Comparison of ENCODE assay signal across 10 cellular contexts in genomic region chr9:75083188-75083976, GRCh38. TPM values are rescaled to one million over a fixed set of nuclear protein-coding genes. Genes with fewer than 3 reads are reported as not detected.
DNase-seq lines count a peak whose midpoint lies in the region; ATAC-seq lines count a peak whose summit lies in the region.
"Had no signal": no experiment of that assay in that cellular context is flagged by ENCODE, and none has a peak within 500 bp of the region (broad histone marks: within the 10 kb centered on the region; RNA-seq: fewer than 3 reads in every experiment).

No MANE protein-coding gene starts in this region.

- peak overlapping the region in 3 of 10 donors; percentile 20 to 69 (median 42) for H3K4me3 Mint-ChIP-seq in naive thymus-derived CD8-positive, alpha-beta T cell

- peaks cover 0 to 40% (median 9%) of the 10 kb centered on the region in 3 donors for H3K36me3 Mint-ChIP-seq in naive thymus-derived CD8-positive, alpha-beta T cell

- H3K27me3 Mint-ChIP-seq in naive thymus-derived CD8-positive, alpha-beta T cell, result no peaks in the 10 kb centered on the region

- POLR2A ChIA-PET in naive thymus-derived CD8-positive, alpha-beta T cell (lab: Charles Lee), result interaction anchor here (0.6 kb wide), 1 partner anchor 64 kb away, joined by 4 read pairs; no protein-coding TSS in a partner anchor

- H3K9me3 Mint-ChIP-seq in naive thymus-derived CD8-positive, alpha-beta T cell, result no peaks in the 10 kb centered on the region

- peak overlapping the region; percentile 23 to 93 (median 84) for H3K27ac Mint-ChIP-seq in naive thymus-derived CD8-positive, alpha-beta T cell

- DNase-seq in COR-L47 (lab: John Stamatoyannopoulos, UW) (peak; percentile 40), SW480 (ENCODE audit: low spot score) (peak; percentile 58), epithelial cell of prostate (ENCODE audit: low read depth, low spot score) (peak; percentile 22), DMS 273 (lab: John Stamatoyannopoulos, UW; ENCODE audit: unreplicated experiment) (no peak), NCI-H2081 (lab: John Stamatoyannopoulos, UW) (no peak)
- DNase-seq in naive thymus-derived CD8-positive, alpha-beta T cell, result peak in 6 of 10 donors; percentile 16 to 65 (median 36)
- DNase-seq in activated CD4-positive, CD25-positive, alpha-beta regulatory T cell (lab: John Stamatoyannopoulos, UW), result no peak
- DNase-seq: GF-D8, NCI-H187 had no signal

- peaks cover 14 to 63% (median 44%) of the 10 kb centered on the region in 4 donors for H3K4me1 Mint-ChIP-seq in naive thymus-derived CD8-positive, alpha-beta T cell

- ATAC-seq in naive thymus-derived CD8-positive, alpha-beta T cell, result peak in 1 of 2 donors; percentile 26
- ATAC-seq in GM21737 (IDR thresholded peaks at IDR 0.05; ENCODE audit: unreplicated experiment), result no peak

- H3K27ac ChIP-seq in epithelial cell of prostate, result peak overlapping the region; percentile 28

RNA-seq across cellular contexts. Expression of gene NMRK1, which starts 4.6 kb away (rescaled TPM):
- 10 to 100 TPM; 79.5 to 85.3 TPM for total RNA-seq in naive thymus-derived CD8-positive, alpha-beta T cell
- 10 to 100 TPM; 43.0 to 67.5 (median 55.4) TPM for polyA plus RNA-seq in naive thymus-derived CD8-positive, alpha-beta T cell

RNA-seq across cellular contexts. Expression of gene OSTF1, which starts 4.9 kb away (rescaled TPM):
- 10 to 100 TPM; 51.6 to 53.4 TPM for total RNA-seq in naive thymus-derived CD8-positive, alpha-beta T cell
- polyA plus RNA-seq in naive thymus-derived CD8-positive, alpha-beta T cell, result 100 to 1,000 TPM; 131 to 151 (median 132) TPM

RNA-seq across cellular contexts. Expression of gene CARNMT1, which starts 55.3 kb away (rescaled TPM):
- total RNA-seq in naive thymus-derived CD8-positive, alpha-beta T cell, result 10 to 100 TPM; 33.0 to 41.3 TPM
- polyA plus RNA-seq in naive thymus-derived CD8-positive, alpha-beta T cell, result 10 to 100 TPM; 11.1 to 16.2 (median 12.8) TPM

Comparison
In these comparisons a context has a peak if more than half of its experiments do, and no peak if none do; other contexts are left out.
1. DNase-seq: peak in COR-L47 (single experiment), SW480 (single experiment), epithelial cell of prostate (single experiment) and naive thymus-derived CD8-positive, alpha-beta T cell (6 of 10); none in DMS 273 (single experiment), activated CD4-positive, CD25-positive, alpha-beta regulatory T cell (0 of 4) and NCI-H2081 (0 of 2).